Comparison of ENCODE assay signal across 10 cellular contexts in genomic region chr6:43242908-43243648, GRCh38. TPM values are rescaled to one million over a fixed set of nuclear protein-coding genes. Genes with fewer than 3 reads are reported as not detected.
DNase-seq lines count a peak whose midpoint lies in the region; ATAC-seq and TF ChIP-seq lines count a peak whose summit lies in the region.
"Had no signal": no experiment of that assay in that cellular context is flagged by ENCODE, and none has a peak within 500 bp of the region (broad histone marks: within the 10 kb centered on the region; RNA-seq: fewer than 3 reads in every experiment).

TSS of gene TTBK1 (plus strand) at chr6:43243481. CDS start at chr6:43246661, 3,180 bp downstream.

- peaks cover 11% of the 10 kb centered on the region for H3K27me3 Mint-ChIP-seq in activated naive CD8-positive, alpha-beta T cell treated with anti-CD3 and anti-CD28 coated beads for 36 hours
- peaks cover 20% of the 10 kb centered on the region for H3K27me3 Mint-ChIP-seq in activated naive CD8-positive, alpha-beta T cell treated with anti-CD3 and anti-CD28 coated beads, Interleukin-2, amount 50 U/mL, for 24 hours

- peaks cover 4% of the 10 kb centered on the region for H3K36me3 Mint-ChIP-seq in activated naive CD8-positive, alpha-beta T cell treated with anti-CD3 and anti-CD28 coated beads for 36 hours
- H3K36me3 Mint-ChIP-seq in activated naive CD8-positive, alpha-beta T cell treated with anti-CD3 and anti-CD28 coated beads, Interleukin-2, amount 50 U/mL, for 24 hours (ENCODE audit: low read depth) = no peaks in the 10 kb centered on the region
- H3K36me3 Mint-ChIP-seq: CD14-positive monocyte had no signal

- ATAC-seq in activated naive CD8-positive, alpha-beta T cell treated with anti-CD3 and anti-CD28 coated beads, Interleukin-2, amount 50 U/mL, for 24 hours = no peak
- ATAC-seq in GM21447 (IDR thresholded peaks at IDR 0.05; ENCODE audit: unreplicated experiment) = no peak
- no peak for ATAC-seq in left ventricle myocardium superior
- ATAC-seq in GM19035 (IDR thresholded peaks at IDR 0.05; ENCODE audit: unreplicated experiment) = no peak
- ATAC-seq: right cardiac atrium had no signal

- intact Hi-C loops in left ventricle myocardium superior (cut with micrococcal nuclease) = no loop called here

- H3K9me3 Mint-ChIP-seq in activated naive CD8-positive, alpha-beta T cell treated with anti-CD3 and anti-CD28 coated beads for 36 hours = peaks cover 5% of the 10 kb centered on the region
- peaks cover 5% of the 10 kb centered on the region for H3K9me3 Mint-ChIP-seq in activated naive CD8-positive, alpha-beta T cell treated with anti-CD3 and anti-CD28 coated beads, Interleukin-2, amount 50 U/mL, for 24 hours

- peak; percentile 47 for DNase-seq in activated naive CD8-positive, alpha-beta T cell treated with anti-CD3 and anti-CD28 coated beads for 36 hours
- DNase-seq in activated naive CD8-positive, alpha-beta T cell treated with anti-CD3 and anti-CD28 coated beads, Interleukin-2, amount 50 U/mL, for 24 hours = no peak
- peak; percentile 81 for DNase-seq in NCI-H748 (lab: John Stamatoyannopoulos, UW; ENCODE audit: unreplicated experiment)
- peak; percentile 20 to 33 for DNase-seq in erythroblast (lab: John Stamatoyannopoulos, UW)
- DNase-seq in superior temporal gyrus (ENCODE audit: extremely low spot score) = peak; percentile 53
- no peak for DNase-seq in left ventricle myocardium superior
- DNase-seq: right cardiac atrium had no signal

- no peak within 1 kb of the TSS for H3K27ac Mint-ChIP-seq in activated naive CD8-positive, alpha-beta T cell treated with anti-CD3 and anti-CD28 coated beads for 36 hours
- H3K27ac Mint-ChIP-seq in activated naive CD8-positive, alpha-beta T cell treated with anti-CD3 and anti-CD28 coated beads, Interleukin-2, amount 50 U/mL, for 24 hours = no peak within 1 kb of the TSS
- H3K27ac Mint-ChIP-seq: CD14-positive monocyte had no signal

- H3K4me1 Mint-ChIP-seq in activated naive CD8-positive, alpha-beta T cell treated with anti-CD3 and anti-CD28 coated beads for 36 hours = peaks cover 15% of the 10 kb centered on the region
- H3K4me1 Mint-ChIP-seq in activated naive CD8-positive, alpha-beta T cell treated with anti-CD3 and anti-CD28 coated beads, Interleukin-2, amount 50 U/mL, for 24 hours = peaks cover 13% of the 10 kb centered on the region

- H3K4me3 Mint-ChIP-seq in activated naive CD8-positive, alpha-beta T cell treated with anti-CD3 and anti-CD28 coated beads for 36 hours = no peak within 1 kb of the TSS
- no peak within 1 kb of the TSS for H3K4me3 Mint-ChIP-seq in activated naive CD8-positive, alpha-beta T cell treated with anti-CD3 and anti-CD28 coated beads, Interleukin-2, amount 50 U/mL, for 24 hours

- TF ChIP-seq POLR2A in erythroblast (IDR thresholded peaks at IDR 0.05; ENCODE audit: low read length) = no peak

RNA-seq across cellular contexts. Expression of gene TTBK1, which starts in this region (rescaled TPM):
- total RNA-seq in activated naive CD8-positive, alpha-beta T cell treated with anti-CD3 and anti-CD28 coated beads for 36 hours = under 1 TPM; 0.12 to 0.14 TPM
- 0.15 TPM for total RNA-seq in left ventricle myocardium superior

Comparison
In these comparisons a context has a peak if more than half of its experiments do, and no peak if none do; other contexts are left out.
1. Peak in DNase-seq in activated naive CD8-positive, alpha-beta T cell treated with anti-CD3 and anti-CD28 coated beads for 36 hours; RNA of the gene not detected or under 1 TPM.
2. DNase-seq: peak in NCI-H748 (single experiment), erythroblast (2 of 2) and superior temporal gyrus (single experiment); none in activated naive CD8-positive, alpha-beta T cell treated with anti-CD3 and anti-CD28 coated beads, Interleukin-2, amount 50 U/mL, for 24 hours (single experiment) and left ventricle myocardium superior (single experiment).